ENCODE assay signal across 2 cellular contexts in the genomic region with DNA sequence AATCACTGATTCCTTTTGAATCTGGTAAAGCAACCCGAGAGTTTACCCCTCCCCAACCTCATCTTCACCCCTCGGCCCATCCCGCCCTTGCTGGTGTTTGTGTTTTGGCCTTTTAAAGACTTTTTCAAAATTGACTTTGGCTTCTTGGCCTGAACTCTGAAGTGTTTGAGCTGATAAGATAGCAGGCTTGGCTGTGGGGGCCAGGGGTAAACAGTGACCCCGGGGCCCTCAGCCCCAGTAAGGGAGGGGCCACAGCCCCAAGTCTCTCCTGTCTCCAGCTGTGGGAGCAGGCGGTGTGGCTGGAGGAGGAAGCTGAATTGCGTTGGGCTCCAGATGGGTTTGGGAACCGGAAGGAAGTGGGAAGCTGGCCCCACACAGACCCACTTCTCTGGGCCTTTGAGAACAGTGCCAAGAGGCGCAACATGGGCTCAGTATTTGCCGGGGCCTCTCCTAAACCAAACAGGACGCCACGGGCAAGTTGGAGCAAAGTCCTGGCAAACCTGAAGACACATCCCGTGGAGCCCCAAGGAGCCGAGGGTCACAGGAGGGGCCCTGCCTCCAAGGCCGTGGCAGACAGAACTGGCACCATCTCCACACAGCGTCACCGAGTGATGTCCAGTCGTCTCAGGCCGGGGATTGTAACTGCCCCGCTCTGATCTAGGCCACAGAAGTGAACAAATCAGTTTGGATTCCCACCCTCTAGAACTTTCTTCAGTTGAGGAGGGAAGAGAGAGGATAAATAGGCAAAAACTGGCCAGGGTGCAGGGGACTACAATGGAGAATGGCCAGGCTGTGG.
TF ChIP-seq lines count a peak whose summit lies in the region.

No MANE protein-coding gene starts in this region.

TF ChIP-seq in IMR-90, 13 proteins besides CTCF, POLR2A, EP300 and RAD21:
- TF ChIP-seq FOS (IDR thresholded peaks at IDR 0.05; ENCODE audit: low read depth, low read length) (no peak), MAFK (IDR thresholded peaks at IDR 0.05; ENCODE audit: low read depth, low read length) (no peak), CEBPB (IDR thresholded peaks at IDR 0.05; ENCODE audit: low read depth, low read length) (no peak), NFE2L2 (IDR thresholded peaks at IDR 0.05; ENCODE audit: low read depth, low read length) (no peak), MAZ (IDR thresholded peaks at IDR 0.05; ENCODE audit: borderline replicate concordance, low read depth, low read length) (no peak)

TF ChIP-seq in WTC11, 78 proteins besides CTCF, POLR2A, EP300 and RAD21:
- TF ChIP-seq GABPB1 (CRISPR knock-in tag; IDR thresholded peaks at IDR 0.05): peak; percentile 73
- TF ChIP-seq, protein P1, sequence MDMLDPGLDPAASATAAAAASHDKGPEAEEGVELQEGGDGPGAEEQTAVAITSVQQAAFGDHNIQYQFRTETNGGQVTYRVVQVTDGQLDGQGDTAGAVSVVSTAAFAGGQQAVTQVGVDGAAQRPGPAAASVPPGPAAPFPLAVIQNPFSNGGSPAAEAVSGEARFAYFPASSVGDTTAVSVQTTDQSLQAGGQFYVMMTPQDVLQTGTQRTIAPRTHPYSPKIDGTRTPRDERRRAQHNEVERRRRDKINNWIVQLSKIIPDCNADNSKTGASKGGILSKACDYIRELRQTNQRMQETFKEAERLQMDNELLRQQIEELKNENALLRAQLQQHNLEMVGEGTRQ (CRISPR knock-in tag; IDR thresholded peaks at IDR 0.05): no peak
